10 cellular contexts compared by ENCODE assay signal in genomic region chr7:47792521-47793121, GRCh38.
DNase-seq lines count a peak whose midpoint lies in the region; ATAC-seq and TF ChIP-seq lines count a peak whose summit lies in the region.
"Had no signal": no experiment of that assay in that cellular context is flagged by ENCODE, and none has a peak within 500 bp of the region (broad histone marks: within the 10 kb centered on the region; RNA-seq: fewer than 3 reads in every experiment).

No MANE protein-coding gene starts in this region.

- H3K36me3 ChIP-seq in tibial nerve = no peaks in the 10 kb centered on the region
- H3K36me3 ChIP-seq: BLaER1 treated with 17β-estradiol and CSF1 and Interleukin-3, amounts not matched to agents 10 nM and 100 nM had no signal

- no peak overlapping the region for H3K4me3 ChIP-seq in tibial nerve
- H3K4me3 ChIP-seq: BLaER1 treated with 17β-estradiol and CSF1 and Interleukin-3, amounts not matched to agents 10 nM and 100 nM had no signal

- H3K4me1 ChIP-seq in foreskin keratinocyte = peaks cover 3% of the 10 kb centered on the region
- peaks cover 0 to under 1% (median 0%) of the 10 kb centered on the region in 4 donors for H3K4me1 ChIP-seq in tibial nerve
- H3K4me1 ChIP-seq: BLaER1 treated with 17β-estradiol and CSF1 and Interleukin-3, amounts not matched to agents 10 nM and 100 nM had no signal

- ATAC-seq in foreskin keratinocyte (no peak), GM21825 (IDR thresholded peaks at IDR 0.05; ENCODE audit: unreplicated experiment) (no peak)

- H3K27me3 ChIP-seq in foreskin keratinocyte = no peaks in the 10 kb centered on the region
- no peaks in the 10 kb centered on the region for H3K27me3 ChIP-seq in tibial nerve
- H3K27me3 ChIP-seq: BLaER1 treated with 17β-estradiol and CSF1 and Interleukin-3, amounts not matched to agents 10 nM and 100 nM had no signal

- 52 to 54% methylated on average over 3 of the region's 3 CpGs for WGBS in tibial nerve, 2 donors

- TF ChIP-seq CTCF in foreskin keratinocyte (conservative IDR thresholded peaks at IDR 0.05) (peak; percentile 67), tibial nerve (IDR thresholded peaks at IDR 0.05) (peak in 3 of 5 experiments; percentile 24 to 50 (median 25))

- TF ChIP-seq POLR2A in tibial nerve (IDR thresholded peaks at IDR 0.05) = no peak

- H3K27ac ChIP-seq in foreskin keratinocyte = no peak overlapping the region
- no peak overlapping the region for H3K27ac ChIP-seq in tibial nerve
- H3K27ac ChIP-seq: BLaER1 treated with 17β-estradiol and CSF1 and Interleukin-3, amounts not matched to agents 10 nM and 100 nM had no signal

- DNase-seq in SIG-M5 treated with dmso at 0.1 percent for 504 hours (lab: John Stamatoyannopoulos, UW; ENCODE audit: unreplicated experiment) = peak; percentile 27
- no peak for DNase-seq in SIG-M5 (lab: John Stamatoyannopoulos, UW)
- peak; percentile 26 for DNase-seq in SHP77 treated with DMSO at 0.1 percent for 48 hours (lab: John Stamatoyannopoulos, UW)
- no peak for DNase-seq in foreskin keratinocyte
- no peak for DNase-seq in tibial nerve (ENCODE audit: low spot score in 2 of 2)
- no peak for DNase-seq in activated T-cell treated with anti-CD3 and anti-CD28 coated beads, Interleukin-2, amount 50 U/mL, for 1 hour
- no peak for DNase-seq in stimulated activated CD4-positive, alpha-beta T cell treated with anti-CD3 and anti-CD28 coated beads, Interleukin-2, amount 100 ng/mL, for 48 hours
- DNase-seq: NCI-H1048 had no signal

- no peak for TF ChIP-seq EP300 in tibial nerve (IDR thresholded peaks at IDR 0.05)

- H3K9me3 ChIP-seq in tibial nerve = no peaks in the 10 kb centered on the region

Comparison
In these comparisons a context has a peak if more than half of its experiments do, and no peak if none do; other contexts are left out.
1. DNase-seq: peak in SIG-M5 treated with dmso at 0.1 percent for 504 hours (single experiment) and SHP77 treated with DMSO at 0.1 percent for 48 hours (single experiment); none in SIG-M5 (single experiment), foreskin keratinocyte (0 of 2), tibial nerve (0 of 2), activated T-cell treated with anti-CD3 and anti-CD28 coated beads, Interleukin-2, amount 50 U/mL, for 1 hour (single experiment) and stimulated activated CD4-positive, alpha-beta T cell treated with anti-CD3 and anti-CD28 coated beads, Interleukin-2, amount 100 ng/mL, for 48 hours (0 of 2).